ENCODE assay signal across 18 cellular contexts in genomic region chr13:60138674-60139073, GRCh38.
"Had no signal": no experiment of that assay in that cellular context is flagged by ENCODE, and none has a peak within 500 bp of the region (broad histone marks: within the 10 kb centered on the region; RNA-seq: fewer than 3 reads in every experiment).

No MANE protein-coding gene starts in this region.

- H3K9me3 ChIP-seq: gastrocnemius medialis, lower lobe of right lung, stomach, thyroid gland had no signal

- H3K4me3 Mint-ChIP-seq: natural killer cell; stimulated activated effector memory CD8-positive, alpha-beta T cell treated with anti-CD3 and anti-CD28 coated beads, Interleukin-12 subunit alpha, Interleukin-12 subunit beta, amount 100 ng/mL, for 72 hours had no signal

- H3K36me3 Mint-ChIP-seq: natural killer cell; stimulated activated effector memory CD8-positive, alpha-beta T cell treated with anti-CD3 and anti-CD28 coated beads, Interleukin-12 subunit alpha, Interleukin-12 subunit beta, amount 100 ng/mL, for 72 hours had no signal

- H3K27ac ChIP-seq: gastrocnemius medialis, lower lobe of right lung, parathyroid adenoma, stomach, thyroid gland had no signal

- DNase-seq: cortex of kidney; gastrocnemius medialis; head of caudate nucleus; left ventricle myocardium superior; lower lobe of right lung; natural killer cell; occipital lobe; stimulated activated CD4-positive, alpha-beta T cell treated with anti-CD3 and anti-CD28 coated beads, Interleukin-12 subunit alpha, Interleukin-12 subunit beta, amount 100 ng/mL, for 4 hours; stimulated activated CD4-positive, alpha-beta T cell treated with anti-CD3 and anti-CD28 coated beads, Interleukin-1b, Interleukin-23, amount 100 ng/mL, for 48 hours; stimulated activated CD4-positive, alpha-beta T cell treated with anti-CD3 and anti-CD28 coated beads, Interleukin-4, amount 100 ng/mL, for 1 hour; stimulated activated naive CD4-positive, alpha-beta T cell treated with Interleukin-2 at 50 U/mL for 16 hours; stomach; thyroid gland had no signal

- H3K36me3 ChIP-seq: gastrocnemius medialis, lower lobe of right lung, stomach, thyroid gland had no signal

- H3K4me1 ChIP-seq: gastrocnemius medialis, lower lobe of right lung, parathyroid adenoma, thyroid gland had no signal

- H3K27me3 ChIP-seq: gastrocnemius medialis, stomach, thyroid gland had no signal

- ATAC-seq: gastrocnemius medialis; left ventricle myocardium superior; natural killer cell; sciatic nerve; stimulated activated effector memory CD8-positive, alpha-beta T cell treated with anti-CD3 and anti-CD28 coated beads, Interleukin-12 subunit alpha, Interleukin-12 subunit beta, amount 100 ng/mL, for 72 hours had no signal

- H3K27ac Mint-ChIP-seq: natural killer cell; stimulated activated effector memory CD8-positive, alpha-beta T cell treated with anti-CD3 and anti-CD28 coated beads, Interleukin-12 subunit alpha, Interleukin-12 subunit beta, amount 100 ng/mL, for 72 hours had no signal

- H3K9me3 Mint-ChIP-seq: natural killer cell; stimulated activated effector memory CD8-positive, alpha-beta T cell treated with anti-CD3 and anti-CD28 coated beads, Interleukin-12 subunit alpha, Interleukin-12 subunit beta, amount 100 ng/mL, for 72 hours had no signal

- H3K27me3 Mint-ChIP-seq: progenitor cell of endocrine pancreas had no signal

- H3K4me3 ChIP-seq: gastrocnemius medialis, lower lobe of right lung, smooth muscle cell, stomach, thyroid gland had no signal
